19 cellular contexts compared by ENCODE assay signal in the genomic region with DNA sequence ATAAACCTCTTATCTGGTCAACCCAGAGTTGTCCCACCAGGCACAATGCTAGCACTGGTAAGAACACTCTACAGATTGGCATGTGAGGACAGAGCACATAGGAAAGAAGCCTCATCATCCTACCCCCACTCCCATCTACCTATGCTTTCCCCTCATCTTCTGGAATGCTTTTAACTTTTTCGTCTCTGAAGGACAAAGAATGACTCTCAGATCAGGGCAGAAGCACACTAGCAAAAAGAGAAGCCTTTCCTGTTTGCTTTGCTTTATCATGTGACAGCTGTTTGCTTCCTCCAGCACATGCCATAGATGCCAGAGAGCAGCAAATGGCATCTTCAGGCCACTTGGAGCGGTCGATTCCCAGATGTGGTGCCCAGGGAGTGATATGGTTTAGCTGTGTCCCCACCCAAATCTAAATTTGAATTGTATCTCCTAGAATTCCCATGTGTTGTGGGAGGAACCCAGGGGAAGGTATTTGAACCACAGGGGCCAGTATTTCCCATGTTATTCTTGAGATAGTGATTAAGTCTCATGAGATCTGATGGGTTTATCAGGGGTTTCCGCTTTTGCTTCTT.
DNase-seq lines count a peak whose midpoint lies in the region; ATAC-seq and TF ChIP-seq lines count a peak whose summit lies in the region.
"Had no signal": no experiment of that assay in that cellular context is flagged by ENCODE, and none has a peak within 500 bp of the region (broad histone marks: within the 10 kb centered on the region; RNA-seq: fewer than 3 reads in every experiment).

No MANE protein-coding gene starts in this region.

- H4K91ac ChIP-seq in mesenchymal stem cell (ENCODE audit: low read length), result no peak overlapping the region

- H3K27me3 Mint-ChIP-seq in Caco-2 (ENCODE audit: insufficient read depth, unreplicated experiment) (no peaks in the 10 kb centered on the region), WTC11 (ENCODE audit: low read depth) (no peaks in the 10 kb centered on the region)

- H4K8ac ChIP-seq in mesenchymal stem cell (ENCODE audit: low read length), result no peak overlapping the region

- H3K27ac Mint-ChIP-seq in Caco-2 (ENCODE audit: unreplicated experiment), result no peak overlapping the region
- no peak overlapping the region for H3K27ac Mint-ChIP-seq in WTC11

- intact Hi-C loops in Caco-2 (cut with micrococcal nuclease; ENCODE audit: unreplicated experiment), result no loop called here

- no peak overlapping the region for H3K9ac ChIP-seq in mesenchymal stem cell (ENCODE audit: low read length)
- H3K9ac ChIP-seq: SK-N-SH had no signal

- H2BK15ac ChIP-seq in mesenchymal stem cell (ENCODE audit: low read depth, poor library complexity, severe bottlenecking), result no peak overlapping the region

- peak overlapping the region; percentile 4 to 50 for H3K18ac ChIP-seq in mesenchymal stem cell (ENCODE audit: low read depth in 1 of 2, low read length in 2 of 2)

- H3K36me3 ChIP-seq in Caco-2 (ENCODE audit: control insufficient read depth, insufficient read depth, low read length) (no peaks in the 10 kb centered on the region), mesenchymal stem cell (ENCODE audit: control insufficient read depth in 1 of 2, insufficient read depth in 2 of 2, low read depth in 1 of 2, low read length in 2 of 2) (no peaks in the 10 kb centered on the region)

- no peaks in the 10 kb centered on the region for H3K9me3 Mint-ChIP-seq in Caco-2 (ENCODE audit: unreplicated experiment)
- H3K9me3 Mint-ChIP-seq in WTC11, result no peaks in the 10 kb centered on the region
- H3K9me3 Mint-ChIP-seq: CD14-positive monocyte had no signal

- H2BK5ac ChIP-seq in mesenchymal stem cell (ENCODE audit: low read depth, low read length, poor library complexity, severe bottlenecking), result no peak overlapping the region

- no peak overlapping the region for H2BK120ac ChIP-seq in mesenchymal stem cell (ENCODE audit: low read depth, low read length)

- POLR2A ChIA-PET in Caco-2 (lab: Charles Lee), result no interaction called here
- POLR2A ChIA-PET in WTC11 (lab: Charles Lee), result no interaction called here

- CTCF ChIA-PET in Caco-2 (lab: Charles Lee) (no interaction called here), WTC11 (lab: Charles Lee) (interaction anchor here (1.0 to 1.3 kb wide), 3 partner anchors 79 to 306 kb away, joined by 3 to 4 read pairs (median 3); no protein-coding TSS in a partner anchor)

- WGBS in mesenchymal stem cell, result 74% methylated on average over 4 of the region's 4 CpGs

- no peak overlapping the region for H3K23ac ChIP-seq in mesenchymal stem cell (ENCODE audit: low read length in 2 of 2)

- H3K36me3 Mint-ChIP-seq in Caco-2 (ENCODE audit: insufficient read depth, unreplicated experiment) (no peaks in the 10 kb centered on the region), WTC11 (no peaks in the 10 kb centered on the region)
- H3K36me3 Mint-ChIP-seq: CD14-positive monocyte had no signal

- peak overlapping the region; percentile 27 for H3K4me3 Mint-ChIP-seq in Caco-2 (ENCODE audit: unreplicated experiment)
- no peak overlapping the region for H3K4me3 Mint-ChIP-seq in WTC11

- no peaks in the 10 kb centered on the region for H3K4me1 Mint-ChIP-seq in Caco-2 (ENCODE audit: low read depth, unreplicated experiment)
- H3K4me1 Mint-ChIP-seq in WTC11, result peaks cover 13% of the 10 kb centered on the region

- H3K4me1 ChIP-seq in Caco-2, result peaks cover 8% of the 10 kb centered on the region; the same call in 1 of the 2 replicates
- H3K4me1 ChIP-seq in mesenchymal stem cell (ENCODE audit: control insufficient read depth, insufficient read depth, low read depth, low read length), result peaks cover 9% of the 10 kb centered on the region

- no peak overlapping the region for H3K4me2 ChIP-seq in mesenchymal stem cell (ENCODE audit: low read length, poor library complexity, severe bottlenecking)
- H3K4me2 ChIP-seq: SK-N-SH had no signal

- H3K9me3 ChIP-seq in Caco-2 (no peaks in the 10 kb centered on the region), mesenchymal stem cell (ENCODE audit: control insufficient read depth, low read length) (no peaks in the 10 kb centered on the region)
- H3K9me3 ChIP-seq: SK-N-SH had no signal

- H3K4ac ChIP-seq in mesenchymal stem cell (ENCODE audit: low read depth in 1 of 2, low read length in 2 of 2), result peak overlapping the region in 1 of 2 experiments; percentile 21

- H3K27me3 ChIP-seq in Caco-2 (replicated peaks; ENCODE audit: control insufficient read depth, insufficient read depth, low read length) (no peaks in the 10 kb centered on the region), mesenchymal stem cell (ENCODE audit: control insufficient read depth in 1 of 2, insufficient read depth in 1 of 2, low read length in 2 of 2) (no peaks in the 10 kb centered on the region)

- H3K79me1 ChIP-seq in mesenchymal stem cell (replicated peaks; ENCODE audit: low read length, poor library complexity, severe bottlenecking), result no peaks in the 10 kb centered on the region

- H3K27ac ChIP-seq in mesenchymal stem cell (ENCODE audit: low read length, poor library complexity, severe bottlenecking) (no peak overlapping the region), substantia nigra (ENCODE audit: low read depth, low read length, poor library complexity, severe bottlenecking) (no peak overlapping the region)

- 0 out of 2 replicates have a peak, but pooled peaks have one; percentile 22 for ATAC-seq in WTC11
- ATAC-seq: GM12878, K562 had no signal

- DNase-seq in Caco-2, result no peak
- DNase-seq in WTC11 (ENCODE audit: low spot score), result no peak
- DNase-seq in mesenchymal stem cell, result no peak
- peak; percentile 20 for DNase-seq in skeletal muscle cell (ENCODE audit: low read depth)
- DNase-seq in NCI-H446 treated with DMSO at 0.1 percent for 48 hours (lab: John Stamatoyannopoulos, UW), result no peak
- DNase-seq in substantia nigra (lab: John Stamatoyannopoulos, UW), result no peak
- no peak for DNase-seq in NCI-H2171 (lab: John Stamatoyannopoulos, UW)
- DNase-seq: EL, GOT3, NCI-H1105, NCI-H1694, NCI-H510A treated with DMSO at 0.1 percent for 48 hours, NCI-H82, OCI-M1, Right ventricle myocardium superior, SK-N-SH had no signal

- no TSS peak for BruUV-seq in Caco-2 (replicated peaks; lab: Mats Ljungman, UMichigan)

- H2BK12ac ChIP-seq in mesenchymal stem cell (ENCODE audit: low read length in 2 of 2), result peak overlapping the region in 1 of 2 experiments; percentile 83

- no peak for TF ChIP-seq CTCF in Caco-2 (IDR thresholded peaks at IDR 0.05; ENCODE audit: insufficient read depth in 1 of 2, low read depth in 1 of 2, low read length in 1 of 2, severe bottlenecking in 1 of 2, unreplicated experiment in 1 of 2)
- no peak for TF ChIP-seq CTCF in WTC11 (IDR thresholded peaks at IDR 0.05)

- H3K14ac ChIP-seq in mesenchymal stem cell (ENCODE audit: low read length in 2 of 2), result no peak overlapping the region

- H2AK5ac ChIP-seq in mesenchymal stem cell (ENCODE audit: low read length, severe bottlenecking), result peak overlapping the region; percentile 9

- H2AFZ ChIP-seq in mesenchymal stem cell (ENCODE audit: low read depth, low read length), result no peak overlapping the region

- no peak overlapping the region for H3K4me3 ChIP-seq in Caco-2 (ENCODE audit: low read depth, low read length)
- no peak overlapping the region for H3K4me3 ChIP-seq in mesenchymal stem cell (ENCODE audit: insufficient read depth in 1 of 2, low read depth in 1 of 2, low read length in 2 of 2)
- no peak overlapping the region for H3K4me3 ChIP-seq in skeletal muscle cell (ENCODE audit: low read depth, low read length)
- H3K4me3 ChIP-seq: GM12878, K562 had no signal

TF ChIP-seq in WTC11, 78 proteins besides CTCF, POLR2A, EP300 and RAD21 (continues in another document):
- TF ChIP-seq, protein P1, sequence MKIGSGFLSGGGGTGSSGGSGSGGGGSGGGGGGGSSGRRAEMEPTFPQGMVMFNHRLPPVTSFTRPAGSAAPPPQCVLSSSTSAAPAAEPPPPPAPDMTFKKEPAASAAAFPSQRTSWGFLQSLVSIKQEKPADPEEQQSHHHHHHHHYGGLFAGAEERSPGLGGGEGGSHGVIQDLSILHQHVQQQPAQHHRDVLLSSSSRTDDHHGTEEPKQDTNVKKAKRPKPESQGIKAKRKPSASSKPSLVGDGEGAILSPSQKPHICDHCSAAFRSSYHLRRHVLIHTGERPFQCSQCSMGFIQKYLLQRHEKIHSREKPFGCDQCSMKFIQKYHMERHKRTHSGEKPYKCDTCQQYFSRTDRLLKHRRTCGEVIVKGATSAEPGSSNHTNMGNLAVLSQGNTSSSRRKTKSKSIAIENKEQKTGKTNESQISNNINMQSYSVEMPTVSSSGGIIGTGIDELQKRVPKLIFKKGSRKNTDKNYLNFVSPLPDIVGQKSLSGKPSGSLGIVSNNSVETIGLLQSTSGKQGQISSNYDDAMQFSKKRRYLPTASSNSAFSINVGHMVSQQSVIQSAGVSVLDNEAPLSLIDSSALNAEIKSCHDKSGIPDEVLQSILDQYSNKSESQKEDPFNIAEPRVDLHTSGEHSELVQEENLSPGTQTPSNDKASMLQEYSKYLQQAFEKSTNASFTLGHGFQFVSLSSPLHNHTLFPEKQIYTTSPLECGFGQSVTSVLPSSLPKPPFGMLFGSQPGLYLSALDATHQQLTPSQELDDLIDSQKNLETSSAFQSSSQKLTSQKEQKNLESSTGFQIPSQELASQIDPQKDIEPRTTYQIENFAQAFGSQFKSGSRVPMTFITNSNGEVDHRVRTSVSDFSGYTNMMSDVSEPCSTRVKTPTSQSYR (CRISPR knock-in tag; IDR thresholded peaks at IDR 0.05), result no peak
- TF ChIP-seq, protein P2, sequence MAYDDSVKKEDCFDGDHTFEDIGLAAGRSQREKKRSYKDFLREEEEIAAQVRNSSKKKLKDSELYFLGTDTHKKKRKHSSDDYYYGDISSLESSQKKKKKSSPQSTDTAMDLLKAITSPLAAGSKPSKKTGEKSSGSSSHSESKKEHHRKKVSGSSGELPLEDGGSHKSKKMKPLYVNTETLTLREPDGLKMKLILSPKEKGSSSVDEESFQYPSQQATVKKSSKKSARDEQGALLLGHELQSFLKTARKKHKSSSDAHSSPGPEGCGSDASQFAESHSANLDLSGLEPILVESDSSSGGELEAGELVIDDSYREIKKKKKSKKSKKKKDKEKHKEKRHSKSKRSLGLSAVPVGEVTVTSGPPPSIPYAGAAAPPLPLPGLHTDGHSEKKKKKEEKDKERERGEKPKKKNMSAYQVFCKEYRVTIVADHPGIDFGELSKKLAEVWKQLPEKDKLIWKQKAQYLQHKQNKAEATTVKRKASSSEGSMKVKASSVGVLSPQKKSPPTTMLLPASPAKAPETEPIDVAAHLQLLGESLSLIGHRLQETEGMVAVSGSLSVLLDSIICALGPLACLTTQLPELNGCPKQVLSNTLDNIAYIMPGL (CRISPR knock-in tag; IDR thresholded peaks at IDR 0.05), result no peak
- TF ChIP-seq ESRRA (CRISPR knock-in tag; IDR thresholded peaks at IDR 0.05; ENCODE audit: borderline replicate concordance), result no peak
- no peak for TF ChIP-seq CREB1 (CRISPR knock-in tag; IDR thresholded peaks at IDR 0.05)
- TF ChIP-seq NR1H2 (CRISPR knock-in tag; IDR thresholded peaks at IDR 0.05), result no peak
